38 cellular contexts compared by ENCODE assay signal in the genomic region with DNA sequence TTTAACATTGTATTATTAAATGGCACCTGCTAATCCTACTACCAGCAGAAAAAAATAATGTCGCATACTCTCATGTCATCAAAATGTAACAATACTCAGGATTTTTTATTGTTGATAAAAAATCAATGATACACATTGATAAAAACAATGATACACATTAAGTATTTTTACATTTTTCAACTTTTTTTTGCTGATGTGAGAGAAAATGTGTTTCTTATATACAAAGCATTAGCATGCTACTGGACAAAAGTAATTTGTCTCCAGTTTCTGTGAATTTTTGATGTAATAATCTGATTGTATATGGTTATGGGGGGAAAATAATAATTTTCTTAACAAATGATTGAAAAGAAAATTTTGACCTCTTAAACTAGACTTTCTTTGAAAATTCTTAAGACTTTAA.
"Had no signal": no experiment of that assay in that cellular context is flagged by ENCODE, and none has a peak within 500 bp of the region (broad histone marks: within the 10 kb centered on the region; RNA-seq: fewer than 3 reads in every experiment).

No MANE protein-coding gene starts in this region.

- H3K36me3 ChIP-seq: ascending aorta, brain microvascular endothelial cell, breast epithelium had no signal

- H3K4me3 Mint-ChIP-seq: activated B cell treated with CpG ODN at 0.5 μM for 24 hours; activated CD4-positive, alpha-beta memory T cell treated with anti-CD3 and anti-CD28 coated beads for 36 hours; activated CD4-positive, alpha-beta T cell treated with anti-CD3 and anti-CD28 coated beads, Interleukin-2, amount 10 ng/mL, durations not matched to agents 24 days and 14 days; activated CD8-positive, alpha-beta T cell treated with anti-CD3 and anti-CD28 coated beads for 36 hours; activated naive CD4-positive, alpha-beta T cell treated with anti-CD3 and anti-CD28 coated beads, Interleukin-2, amount 10 ng/mL, durations not matched to agents 7 days and 5 days; activated naive CD4-positive, alpha-beta T cell treated with anti-CD3 and anti-CD28 coated beads, Interleukin-2, amount 50 U/mL, for 24 hours; activated naive CD8-positive, alpha-beta T cell; activated naive CD8-positive, alpha-beta T cell treated with anti-CD3 and anti-CD28 coated beads, Interleukin-2, amount 10 ng/mL, durations not matched to agents 7 days and 5 days; activated naive CD8-positive, alpha-beta T cell treated with anti-CD3 and anti-CD28 coated beads, Interleukin-2, amount 50 U/mL, for 24 hours; activated T-cell treated with anti-CD3 and anti-CD28 coated beads, Interleukin-2, amount 50 U/mL, for 4 hours; activated T-cell treated with anti-CD3 and anti-CD28 coated beads, Interleukin-2, amount 50 U/mL, for 72 hours; activated T-helper 1 cell treated with anti-CD3 and anti-CD28 coated beads, Interleukin-12 subunit alpha, Interleukin-12 subunit beta, Interleukin-2, Interleukin-4 antibody, amounts not matched to agents 30 ng/mL and 10 ng/mL and 1 ng/mL, durations not matched to agents 14 hours and 24 hours and 36 hours; activated T-helper 17 cell treated with anti-CD3 and anti-CD28 coated beads, Interleukin-2, amount 50 U/mL, for 72 hours; central memory CD8-positive, alpha-beta T cell; T-helper 1 cell treated with Interleukin-12 subunit alpha and Interleukin-12 subunit beta and Interleukin-4 antibody, amounts not matched to agents 30 μg/mL and 1 μg/mL, for 36 hours; T-helper 2 cell treated with Interferon-gamma antibody and Interleukin-4, amounts not matched to agents 5 μg/mL and 100 μg/mL, for 36 hours had no signal

- H3K9me3 ChIP-seq: ascending aorta, breast epithelium had no signal

- H3K4me1 ChIP-seq: ascending aorta, breast epithelium had no signal

- H3K27me3 ChIP-seq: ascending aorta, brain microvascular endothelial cell, breast epithelium had no signal

- ATAC-seq: activated CD8-positive, alpha-beta T cell treated with anti-CD3 and anti-CD28 coated beads for 36 hours; activated naive CD8-positive, alpha-beta T cell treated with anti-CD3 and anti-CD28 coated beads, Interleukin-2, amount 50 U/mL, for 24 hours; activated T-cell treated with anti-CD3 and anti-CD28 coated beads, Interleukin-2, amount 50 U/mL, for 4 hours; activated T-cell treated with anti-CD3 and anti-CD28 coated beads, Interleukin-2, amount 50 U/mL, for 72 hours; activated T-helper 17 cell treated with anti-CD3 and anti-CD28 coated beads, Interleukin-2, amount 50 U/mL, for 72 hours had no signal

- H3K36me3 Mint-ChIP-seq: activated CD4-positive, alpha-beta memory T cell treated with anti-CD3 and anti-CD28 coated beads for 36 hours; activated naive CD4-positive, alpha-beta T cell treated with anti-CD3 and anti-CD28 coated beads, Interleukin-2, amount 10 ng/mL, durations not matched to agents 7 days and 5 days; activated naive CD4-positive, alpha-beta T cell treated with anti-CD3 and anti-CD28 coated beads, Interleukin-2, amount 50 U/mL, for 24 hours; activated naive CD8-positive, alpha-beta T cell; activated naive CD8-positive, alpha-beta T cell treated with anti-CD3 and anti-CD28 coated beads, Interleukin-2, amount 10 ng/mL, durations not matched to agents 7 days and 5 days had no signal

- H3K4me3 ChIP-seq: ascending aorta, breast epithelium had no signal

- DNase-seq: activated B cell treated with CpG ODN at 0.5 μM for 24 hours; activated CD4-positive, alpha-beta memory T cell treated with anti-CD3 and anti-CD28 coated beads for 36 hours; activated CD4-positive, alpha-beta T cell treated with anti-CD3 and anti-CD28 coated beads for 4 hours; activated CD4-positive, alpha-beta T cell treated with anti-CD3 and anti-CD28 coated beads, Interleukin-2, amount 10 ng/mL, durations not matched to agents 24 days and 14 days; activated CD4-positive, alpha-beta T cell treated with anti-CD3 and anti-CD28 coated beads, Interleukin-2, amount 50 U/mL, for 1 hour; activated CD4-positive, alpha-beta T cell treated with anti-CD3 and anti-CD28 coated beads, Interleukin-2, amount 50 U/mL, for 4 hours; activated CD4-positive, CD25-positive, alpha-beta regulatory T cell treated with anti-CD3 and anti-CD28 coated beads, Interleukin-2, amount 50 U/mL, for 72 hours; activated CD8-positive, alpha-beta memory T cell treated with anti-CD3 and anti-CD28 coated beads, Interleukin-2, amount 50 U/mL, for 4 hours; activated CD8-positive, alpha-beta T cell treated with anti-CD3 and anti-CD28 coated beads for 36 hours; activated effector memory CD4-positive, alpha-beta T cell treated with anti-CD3 and anti-CD28 coated beads, Interleukin-2, amount 50 U/mL, for 16 hours; activated gamma-delta T cell treated with Interleukin-2 at 50 U/mL for 16 hours; activated naive CD4-positive, alpha-beta T cell; activated naive CD4-positive, alpha-beta T cell treated with anti-CD3 and anti-CD28 coated beads, Interleukin-2, amount 10 ng/mL, durations not matched to agents 7 days and 5 days; activated naive CD8-positive, alpha-beta T cell treated with anti-CD3 and anti-CD28 coated beads, Interleukin-2, amount 10 ng/mL, durations not matched to agents 7 days and 5 days; activated naive CD8-positive, alpha-beta T cell treated with anti-CD3 and anti-CD28 coated beads, Interleukin-2, amount 50 U/mL, for 24 hours; activated T-cell treated with anti-CD3 and anti-CD28 coated beads for 4 hours; activated T-cell treated with anti-CD3 and anti-CD28 coated beads, Interleukin-2, amount 50 U/mL, for 1 hour; activated T-cell treated with anti-CD3 and anti-CD28 coated beads, Interleukin-2, amount 50 U/mL, for 4 hours; activated T-cell treated with anti-CD3 and anti-CD28 coated beads, Interleukin-2, amount 50 U/mL, for 72 hours; amygdala; anterior cingulate cortex; brain microvascular endothelial cell; caudate nucleus; cerebellar nuclear complex; T-helper 1 cell; T-helper 2 cell; T-helper 9 cell had no signal

- H3K27ac ChIP-seq: ascending aorta, brain microvascular endothelial cell, breast epithelium, VCaP had no signal

- H3K27me3 Mint-ChIP-seq: activated B cell treated with CpG ODN at 0.5 μM for 24 hours; activated CD4-positive, alpha-beta memory T cell treated with anti-CD3 and anti-CD28 coated beads for 36 hours; activated CD4-positive, alpha-beta T cell treated with anti-CD3 and anti-CD28 coated beads, Interleukin-2, amount 10 ng/mL, durations not matched to agents 24 days and 14 days; activated CD8-positive, alpha-beta T cell treated with anti-CD3 and anti-CD28 coated beads for 36 hours; activated naive CD4-positive, alpha-beta T cell treated with anti-CD3 and anti-CD28 coated beads, Interleukin-2, amount 10 ng/mL, durations not matched to agents 7 days and 5 days; activated naive CD4-positive, alpha-beta T cell treated with anti-CD3 and anti-CD28 coated beads, Interleukin-2, amount 50 U/mL, for 24 hours; activated naive CD8-positive, alpha-beta T cell; activated naive CD8-positive, alpha-beta T cell treated with anti-CD3 and anti-CD28 coated beads, Interleukin-2, amount 10 ng/mL, durations not matched to agents 7 days and 5 days; activated naive CD8-positive, alpha-beta T cell treated with anti-CD3 and anti-CD28 coated beads, Interleukin-2, amount 50 U/mL, for 24 hours; activated T-helper 17 cell treated with anti-CD3 and anti-CD28 coated beads, Interleukin-2, amount 50 U/mL, for 72 hours; central memory CD8-positive, alpha-beta T cell had no signal

- H3K4me1 Mint-ChIP-seq: activated B cell treated with CpG ODN at 0.5 μM for 24 hours; activated CD4-positive, alpha-beta T cell treated with anti-CD3 and anti-CD28 coated beads, Interleukin-2, amount 10 ng/mL, durations not matched to agents 24 days and 14 days; activated naive CD4-positive, alpha-beta T cell treated with anti-CD3 and anti-CD28 coated beads, Interleukin-2, amount 10 ng/mL, durations not matched to agents 7 days and 5 days; activated naive CD4-positive, alpha-beta T cell treated with anti-CD3 and anti-CD28 coated beads, Interleukin-2, amount 50 U/mL, for 24 hours; activated naive CD8-positive, alpha-beta T cell treated with anti-CD3 and anti-CD28 coated beads, Interleukin-2, amount 10 ng/mL, durations not matched to agents 7 days and 5 days; activated naive CD8-positive, alpha-beta T cell treated with anti-CD3 and anti-CD28 coated beads, Interleukin-2, amount 50 U/mL, for 24 hours; activated T-helper 17 cell treated with anti-CD3 and anti-CD28 coated beads, Interleukin-2, amount 50 U/mL, for 72 hours; central memory CD8-positive, alpha-beta T cell had no signal

- H3K27ac Mint-ChIP-seq: activated B cell treated with CpG ODN at 0.5 μM for 24 hours; activated CD4-positive, alpha-beta memory T cell treated with anti-CD3 and anti-CD28 coated beads for 36 hours; activated CD4-positive, alpha-beta T cell treated with anti-CD3 and anti-CD28 coated beads, Interleukin-2, amount 10 ng/mL, durations not matched to agents 24 days and 14 days; activated CD8-positive, alpha-beta T cell treated with anti-CD3 and anti-CD28 coated beads for 36 hours; activated naive CD4-positive, alpha-beta T cell treated with anti-CD3 and anti-CD28 coated beads, Interleukin-2, amount 10 ng/mL, durations not matched to agents 7 days and 5 days; activated naive CD4-positive, alpha-beta T cell treated with anti-CD3 and anti-CD28 coated beads, Interleukin-2, amount 50 U/mL, for 24 hours; activated naive CD8-positive, alpha-beta T cell; activated naive CD8-positive, alpha-beta T cell treated with anti-CD3 and anti-CD28 coated beads, Interleukin-2, amount 10 ng/mL, durations not matched to agents 7 days and 5 days; activated naive CD8-positive, alpha-beta T cell treated with anti-CD3 and anti-CD28 coated beads, Interleukin-2, amount 50 U/mL, for 24 hours; activated T-cell treated with anti-CD3 and anti-CD28 coated beads, Interleukin-2, amount 50 U/mL, for 72 hours; activated T-helper 1 cell treated with anti-CD3 and anti-CD28 coated beads, Interleukin-12 subunit alpha, Interleukin-12 subunit beta, Interleukin-2, Interleukin-4 antibody, amounts not matched to agents 30 ng/mL and 10 ng/mL and 1 ng/mL, durations not matched to agents 14 hours and 24 hours and 36 hours; activated T-helper 17 cell treated with anti-CD3 and anti-CD28 coated beads, Interleukin-2, amount 50 U/mL, for 72 hours; T-helper 1 cell treated with Interleukin-12 subunit alpha and Interleukin-12 subunit beta and Interleukin-4 antibody, amounts not matched to agents 30 μg/mL and 1 μg/mL, for 36 hours; T-helper 2 cell treated with Interferon-gamma antibody and Interleukin-4, amounts not matched to agents 5 μg/mL and 100 μg/mL, for 36 hours had no signal

- FAIRE-seq: TTC549 had no signal

- H3K9me3 Mint-ChIP-seq: activated CD4-positive, alpha-beta memory T cell treated with anti-CD3 and anti-CD28 coated beads for 36 hours; activated CD4-positive, alpha-beta T cell treated with anti-CD3 and anti-CD28 coated beads, Interleukin-2, amount 10 ng/mL, durations not matched to agents 24 days and 14 days; activated T-helper 1 cell treated with anti-CD3 and anti-CD28 coated beads, Interleukin-12 subunit alpha, Interleukin-12 subunit beta, Interleukin-2, Interleukin-4 antibody, amounts not matched to agents 30 ng/mL and 10 ng/mL and 1 ng/mL, durations not matched to agents 14 hours and 24 hours and 36 hours; activated T-helper 17 cell treated with anti-CD3 and anti-CD28 coated beads, Interleukin-2, amount 50 U/mL, for 72 hours had no signal
